ENCODE assay signal across 10 cellular contexts in the genomic region with DNA sequence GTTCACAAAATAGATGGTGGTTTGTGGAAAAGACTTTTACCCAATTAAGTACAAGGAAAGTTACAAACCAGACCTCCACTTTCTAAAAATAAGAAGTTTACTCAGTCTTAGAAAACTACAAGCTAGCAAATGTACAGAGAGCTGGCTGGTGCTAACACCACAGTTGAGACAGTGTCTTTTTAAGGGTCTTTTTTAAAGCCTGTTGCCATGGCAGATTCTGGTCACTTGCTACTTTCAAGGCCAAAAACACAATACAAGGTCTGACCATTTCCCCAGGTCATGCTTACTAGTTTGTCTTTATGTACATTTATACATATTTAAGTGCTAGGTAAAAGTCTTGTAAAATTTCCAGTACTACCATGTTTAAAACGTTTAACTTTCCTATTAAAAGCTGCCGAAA. TPM values are rescaled to one million over a fixed set of nuclear protein-coding genes. Genes with fewer than 3 reads are reported as not detected.
DNase-seq lines count a peak whose midpoint lies in the region; ATAC-seq, FAIRE-seq and TF ChIP-seq lines count a peak whose summit lies in the region.
"Had no signal": no experiment of that assay in that cellular context is flagged by ENCODE, and none has a peak within 500 bp of the region (broad histone marks: within the 10 kb centered on the region; RNA-seq: fewer than 3 reads in every experiment).

No MANE protein-coding gene starts in this region.

- FAIRE-seq in HepG2 (lab: Jason Lieb, UNC), result no peak
- FAIRE-seq: G401.6, islet of Langerhans had no signal

- H3K27ac ChIP-seq in HepG2 (ENCODE audit: extremely low read length, insufficient read depth, low read length), result no peak overlapping the region
- H3K27ac ChIP-seq in thymus (ENCODE audit: low read depth), result peak overlapping the region; percentile 91

- intact Hi-C loops in HepG2 (cut with micrococcal nuclease; ENCODE audit: unreplicated experiment), result loop anchor here (10.0 kb wide), 2 partner anchors 108 to 208 kb away; no protein-coding TSS in a partner anchor

- no peak for ATAC-seq in HepG2
- no peak for ATAC-seq in HG03439 (IDR thresholded peaks at IDR 0.05; ENCODE audit: unreplicated experiment)

- TF ChIP-seq EP300 in HepG2 (IDR thresholded peaks at IDR 0.05; ENCODE audit: low read depth in 2 of 2, low read length in 2 of 2) (no peak), HepG2 (CRISPR knock-in tag; IDR thresholded peaks at IDR 0.05; ENCODE audit: borderline replicate concordance) (no peak)

- no peaks in the 10 kb centered on the region for H3K27me3 Mint-ChIP-seq in activated T-cell treated with anti-CD3 and anti-CD28 coated beads, Interleukin-2, amount 50 U/mL, for 24 hours

- H3K79me2 ChIP-seq in HepG2 (ENCODE audit: insufficient read depth, low read length), result peaks cover 54% of the 10 kb centered on the region

- H3K9ac ChIP-seq in adipocyte (ENCODE audit: low read length) (peak overlapping the region; percentile 91), HepG2 (ENCODE audit: insufficient read depth, low read depth, low read length) (peak overlapping the region; percentile 90; the same call in 1 of the 2 replicates)

- in situ Hi-C loops in HepG2 (cut with HindIII; ENCODE audit: extremely low pct_ligation_motif_present, low pct_unique_long_range_greater_than_20kb), result loop anchor here (10.0 kb wide), 1 partner anchor 328 kb away; no protein-coding TSS in a partner anchor

- TF ChIP-seq RAD21 in HepG2 (CRISPR knock-in tag; IDR thresholded peaks at IDR 0.05), result no peak

- no peak for TF ChIP-seq POLR2A in HepG2 (IDR thresholded peaks at IDR 0.05; ENCODE audit: insufficient read depth in 1 of 2, low read depth in 2 of 2, low read length in 2 of 2)

- H3K4me3 ChIP-seq in adipocyte (ENCODE audit: low read length), result peak overlapping the region; percentile 95
- H3K4me3 ChIP-seq in HepG2 (replicated peaks in 1 of 3; ENCODE audit: insufficient read depth in 1 of 3, low read depth in 2 of 3, low read length in 3 of 3), result peak overlapping the region in 2 of 3 experiments; percentile 94 to 99; a peak in 3 of 6 replicates
- peak overlapping the region; percentile 85 for H3K4me3 ChIP-seq in thymus (ENCODE audit: low read length)

- CTCF ChIA-PET in HepG2 (lab: Yijun Ruan, JAX; ENCODE audit: low intra/inter-chr PET ratio, low total read pairs), result no interaction called here

- peak overlapping the region; percentile 100 for H3K4me3 Mint-ChIP-seq in activated T-cell treated with anti-CD3 and anti-CD28 coated beads, Interleukin-2, amount 50 U/mL, for 24 hours

- H3K36me3 ChIP-seq in adipocyte (ENCODE audit: control insufficient read depth, insufficient read depth, low read length, severe bottlenecking) (peaks cover 30% of the 10 kb centered on the region), HepG2 (replicated peaks in 1 of 2; ENCODE audit: control insufficient read depth in 1 of 2, insufficient read depth in 2 of 2, low read length in 2 of 2) (no peaks in the 10 kb centered on the region), thymus (ENCODE audit: control insufficient read depth, insufficient read depth) (peaks cover 10% of the 10 kb centered on the region)

- H3K9me3 ChIP-seq in adipocyte (ENCODE audit: control insufficient read depth, low read length), result no peaks in the 10 kb centered on the region
- H3K9me3 ChIP-seq in HepG2 (ENCODE audit: low read length), result no peaks in the 10 kb centered on the region
- no peaks in the 10 kb centered on the region for H3K9me3 ChIP-seq in thymus (ENCODE audit: control insufficient read depth)

- H3K4me1 Mint-ChIP-seq in activated T-cell treated with anti-CD3 and anti-CD28 coated beads, Interleukin-2, amount 50 U/mL, for 24 hours (ENCODE audit: low read depth), result peaks cover 49% of the 10 kb centered on the region

- POLR2A ChIA-PET in HepG2 (lab: Yijun Ruan, JAX), result interaction anchor here (0.9 to 4.1 kb wide), 6 partner anchors 9 to 400 kb away, joined by 3 to 73 read pairs (median 10); no protein-coding TSS in a partner anchor

- H3K9me3 Mint-ChIP-seq in activated T-cell treated with anti-CD3 and anti-CD28 coated beads, Interleukin-2, amount 50 U/mL, for 24 hours, result no peaks in the 10 kb centered on the region

- no peak for DNase-seq in activated T-cell treated with anti-CD3 and anti-CD28 coated beads, Interleukin-2, amount 50 U/mL, for 24 hours
- DNase-seq in activated T-cell treated with anti-CD3 and anti-CD28 coated beads, Interleukin-2, amount 50 U/mL, for 48 hours, result no peak
- DNase-seq in adipocyte (ENCODE audit: low read depth) (peak; percentile 32), HepG2 (ENCODE audit: low spot score) (no peak)
- DNase-seq in NK-92 treated with Interleukin-12 subunit alpha and Interleukin-12 subunit beta, amount 100 ng/mL, for 24 hours (lab: John Stamatoyannopoulos, UW), result no peak
- no peak for DNase-seq in activated CD4-positive, alpha-beta T cell treated with anti-CD3 and anti-CD28 coated beads, Interleukin-2, amount 50 U/mL, for 48 hours

- H3K4me2 ChIP-seq in HepG2 (ENCODE audit: low read depth, low read length), result peak overlapping the region; percentile 79

- H3K27me3 ChIP-seq in adipocyte (replicated peaks; ENCODE audit: control insufficient read depth, insufficient read depth, low read length) (no peaks in the 10 kb centered on the region), HepG2 (ENCODE audit: control insufficient read depth in 1 of 2, insufficient read depth in 2 of 2, low read length in 2 of 2) (peaks cover 0 to 3% of the 10 kb centered on the region in 2 experiments; a peak in 1 of 5 replicates), thymus (ENCODE audit: control insufficient read depth, insufficient read depth) (no peaks in the 10 kb centered on the region)

- 78% methylated on average over 2 of the region's 2 CpGs for WGBS in HepG2 (ENCODE audit: low lambda C conversion rate)
- WGBS in thymus, result 43% methylated on average over 2 of the region's 2 CpGs

- peaks cover 27% of the 10 kb centered on the region for H3K4me1 ChIP-seq in adipocyte (ENCODE audit: control insufficient read depth, insufficient read depth, low read length)
- peaks cover 66% of the 10 kb centered on the region for H3K4me1 ChIP-seq in HepG2 (ENCODE audit: insufficient read depth, low read length)
- H3K4me1 ChIP-seq in thymus (ENCODE audit: control insufficient read depth, insufficient read depth, low read length), result peaks cover 4% of the 10 kb centered on the region

- no peak overlapping the region for H2AFZ ChIP-seq in HepG2 (ENCODE audit: low read length)

- H3K27ac Mint-ChIP-seq in activated T-cell treated with anti-CD3 and anti-CD28 coated beads, Interleukin-2, amount 50 U/mL, for 24 hours, result peak overlapping the region; percentile 99

- no TSS peak for BruUV-seq in HepG2 (replicated peaks; lab: Mats Ljungman, UMichigan)

- peaks cover 32% of the 10 kb centered on the region for H4K20me1 ChIP-seq in HepG2 (ENCODE audit: insufficient read depth, low read length)

- no peak for TF ChIP-seq CTCF in HepG2 (CRISPR knock-in tag; IDR thresholded peaks at IDR 0.05)

- H3K36me3 Mint-ChIP-seq in activated T-cell treated with anti-CD3 and anti-CD28 coated beads, Interleukin-2, amount 50 U/mL, for 24 hours (ENCODE audit: low read depth), result peaks cover 77% of the 10 kb centered on the region

RNA-seq across cellular contexts. Expression of gene BTG1, which starts 2.4 kb away (rescaled TPM):
- 7.5 and 9.8 TPM in 2 replicates for total RNA-seq in HepG2 (2016; rRNA removed; fragmentation: Illumina TruSeq; extraction: Trizol)
- 2.4 and 5.7 TPM in 2 replicates for total RNA-seq in HepG2 (2016; cell fraction: cytosol; rRNA removed; fragmentation: Illumina TruSeq; extraction: Trizol; ENCODE audit: low read depth)
- total RNA-seq in HepG2 (2016; cell fraction: insoluble cytoplasmic fraction; rRNA removed; fragmentation: Illumina TruSeq; extraction: Trizol), result 5.9 and 8.9 TPM in 2 replicates
- total RNA-seq in HepG2 (2016; cell fraction: membrane; rRNA removed; fragmentation: Illumina TruSeq; extraction: Trizol), result 8.8 and 11.0 TPM in 2 replicates
- 15.4 TPM in 2 replicates for total RNA-seq in HepG2 (2016; cell fraction: nucleus; rRNA removed; fragmentation: Illumina TruSeq; extraction: Trizol)
- polyA plus RNA-seq in HepG2 (2011; rRNA removed) (16.7 and 20.2 TPM in 2 replicates), thymus (313 TPM)
- polyA plus RNA-seq in HepG2 (2011; cell fraction: cytosol; rRNA removed), result 12.2 and 14.4 TPM in 2 replicates
- polyA plus RNA-seq in HepG2 (2011; cell fraction: nucleus; rRNA removed), result 6.9 and 13.9 TPM in 2 replicates
- 22.3 and 32.9 TPM in 2 replicates for polyA plus RNA-seq in HepG2 (2012)
- 5.9 and 6.6 TPM in 2 replicates for polyA plus RNA-seq in HepG2 (2016; cell fraction: cytosol; fragmentation: Illumina TruSeq; extraction: Trizol; ENCODE audit: low read depth)
- 13.5 and 13.8 TPM in 2 replicates for polyA plus RNA-seq in HepG2 (2016; cell fraction: insoluble cytoplasmic fraction; fragmentation: Illumina TruSeq; extraction: Trizol; ENCODE audit: low read depth)
- polyA plus RNA-seq in HepG2 (2016; cell fraction: membrane; fragmentation: Illumina TruSeq; extraction: Trizol; ENCODE audit: low read depth), result 14.3 TPM in 2 replicates
- polyA plus RNA-seq in HepG2 (2016; cell fraction: nucleus; fragmentation: Illumina TruSeq; extraction: Trizol; ENCODE audit: insufficient read depth, low read depth), result 12.5 and 15.4 TPM in 2 replicates
- polyA minus RNA-seq in HepG2 (2011; rRNA and poly(A)+ RNA removed; ENCODE audit: low replicate concordance), result 33.4 and 51.6 TPM in 2 replicates
- polyA minus RNA-seq in HepG2 (2011; cell fraction: cytosol; rRNA and poly(A)+ RNA removed), result 10.3 and 17.6 TPM in 2 replicates
- polyA minus RNA-seq in HepG2 (2011; cell fraction: nucleus; rRNA and poly(A)+ RNA removed), result 40.3 and 44.8 TPM in 2 replicates
